ENCODE assay signal across 1 cellular context in the genomic region with DNA sequence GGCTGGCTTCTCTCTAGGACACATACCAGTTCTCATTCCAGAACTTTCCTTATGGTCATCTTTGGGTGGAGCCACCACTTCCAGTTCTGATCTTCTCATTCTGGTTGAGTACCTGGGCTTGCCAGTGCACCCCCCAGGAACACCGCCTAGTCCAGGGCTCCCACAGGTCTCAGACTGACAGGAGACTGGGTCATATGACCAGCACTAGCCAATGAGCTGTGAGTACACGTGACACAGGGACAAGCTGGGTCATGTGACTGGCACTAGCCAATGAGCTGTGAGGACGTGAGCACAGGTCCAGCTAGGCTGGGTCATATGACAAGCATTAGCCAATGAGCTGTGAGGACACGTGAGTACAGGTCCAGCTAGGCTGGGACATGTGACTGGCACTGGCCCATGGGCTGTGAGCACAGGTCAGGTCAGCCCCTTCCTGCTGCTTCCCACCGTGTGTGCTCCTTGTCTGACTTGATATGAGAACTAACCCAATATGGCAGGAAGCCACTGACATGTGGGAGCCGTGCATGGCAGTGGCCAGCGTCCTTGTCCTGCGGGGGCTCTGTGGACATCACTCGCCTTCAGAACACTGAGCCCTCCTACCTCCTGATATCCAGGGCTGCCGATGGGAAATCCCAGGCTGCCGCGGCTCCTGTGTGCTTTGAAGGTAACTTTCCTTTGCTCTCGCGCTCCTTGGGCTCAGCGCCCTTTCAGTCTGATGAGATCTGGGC.
TF ChIP-seq lines count a peak whose summit lies in the region.

No MANE protein-coding gene starts in this region.

TF ChIP-seq in K562, 482 proteins besides CTCF, POLR2A, EP300 and RAD21 (continued from another document and continues in another):
- TF ChIP-seq, protein P1, sequence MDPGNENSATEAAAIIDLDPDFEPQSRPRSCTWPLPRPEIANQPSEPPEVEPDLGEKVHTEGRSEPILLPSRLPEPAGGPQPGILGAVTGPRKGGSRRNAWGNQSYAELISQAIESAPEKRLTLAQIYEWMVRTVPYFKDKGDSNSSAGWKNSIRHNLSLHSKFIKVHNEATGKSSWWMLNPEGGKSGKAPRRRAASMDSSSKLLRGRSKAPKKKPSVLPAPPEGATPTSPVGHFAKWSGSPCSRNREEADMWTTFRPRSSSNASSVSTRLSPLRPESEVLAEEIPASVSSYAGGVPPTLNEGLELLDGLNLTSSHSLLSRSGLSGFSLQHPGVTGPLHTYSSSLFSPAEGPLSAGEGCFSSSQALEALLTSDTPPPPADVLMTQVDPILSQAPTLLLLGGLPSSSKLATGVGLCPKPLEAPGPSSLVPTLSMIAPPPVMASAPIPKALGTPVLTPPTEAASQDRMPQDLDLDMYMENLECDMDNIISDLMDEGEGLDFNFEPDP (CRISPR knock-in tag; IDR thresholded peaks at IDR 0.05), result 0 out of 2 replicates have a peak, but pooled peaks have one; percentile 22
- TF ChIP-seq SAP30 (IDR thresholded peaks at IDR 0.05; ENCODE audit: borderline replicate concordance, insufficient read depth, low read depth, low read length, poor library complexity, severe bottlenecking) (no peak), RNF2 (IDR thresholded peaks at IDR 0.05) (peak; percentile 15; the same call in 1 of the 2 replicates), WHSC1 (IDR thresholded peaks at IDR 0.05; ENCODE audit: low read length) (no peak), SUPT5H (IDR thresholded peaks at IDR 0.05) (no peak), GABPA (tag; conservative IDR thresholded peaks at IDR 0.05; ENCODE audit: low read depth) (peak; percentile 77), ZBTB34 (CRISPR knock-in tag; IDR thresholded peaks at IDR 0.05) (no peak), MLX (CRISPR knock-in tag; conservative IDR thresholded peaks at IDR 0.05) (no peak), ZNF644 (tag; IDR thresholded peaks at IDR 0.05; ENCODE audit: low read depth) (no peak), ZNF282 (CRISPR knock-in tag; IDR thresholded peaks at IDR 0.05) (no peak), HES1 (IDR thresholded peaks at IDR 0.05; ENCODE audit: low read depth) (no peak), ZBTB1 (CRISPR knock-in tag; IDR thresholded peaks at IDR 0.05; ENCODE audit: borderline replicate concordance, low read depth) (no peak; the same call in 1 of the 2 replicates), CC2D1A (IDR thresholded peaks at IDR 0.05) (no peak), STAT5A (IDR thresholded peaks at IDR 0.05; ENCODE audit: borderline replicate concordance, low read length) (no peak), SAFB2 (IDR thresholded peaks at IDR 0.05; ENCODE audit: borderline replicate concordance, low read depth, low read length, severe bottlenecking) (no peak), XRCC3 (IDR thresholded peaks at IDR 0.05) (no peak), HDGF (IDR thresholded peaks at IDR 0.05) (no peak), EHMT2 (IDR thresholded peaks at IDR 0.05) (no peak), SP2 (IDR thresholded peaks at IDR 0.05; ENCODE audit: extremely low read depth, low read depth, low read length, poor library complexity, severe bottlenecking) (no peak), MECOM (CRISPR knock-in tag; IDR thresholded peaks at IDR 0.05) (no peak), DIDO1 (tag; IDR thresholded peaks at IDR 0.05; ENCODE audit: low read depth) (peak; percentile 74; the same call in 1 of the 2 replicates), KLF10 (CRISPR knock-in tag; IDR thresholded peaks at IDR 0.05) (no peak), PHF20 (IDR thresholded peaks at IDR 0.05; ENCODE audit: partially characterized antibody) (peak; percentile 62), E2F8 (IDR thresholded peaks at IDR 0.05; ENCODE audit: low read depth, partially characterized antibody) (no peak), MAX (CRISPR knock-in tag; IDR thresholded peaks at IDR 0.05) (peak; percentile 58), BCLAF1 (IDR thresholded peaks at IDR 0.05; ENCODE audit: borderline replicate concordance in 1 of 2, control insufficient read depth in 1 of 2, low read depth in 2 of 2, low read length in 1 of 2) (no peak), BRF1 (IDR thresholded peaks at IDR 0.05; ENCODE audit: borderline replicate concordance, extremely low read depth, insufficient read length) (no peak), ERF (CRISPR knock-in tag; IDR thresholded peaks at IDR 0.05) (no peak), FOXK1 (CRISPR knock-in tag; IDR thresholded peaks at IDR 0.05; ENCODE audit: borderline replicate concordance) (no peak), NR2C1 (IDR thresholded peaks at IDR 0.05) (no peak), NR2C1 (tag; IDR thresholded peaks at IDR 0.05) (no peak; the same call in 1 of the 2 replicates), ILK (tag; IDR thresholded peaks at IDR 0.05; ENCODE audit: borderline replicate concordance, low read depth) (no peak)
- TF ChIP-seq, protein P2, sequence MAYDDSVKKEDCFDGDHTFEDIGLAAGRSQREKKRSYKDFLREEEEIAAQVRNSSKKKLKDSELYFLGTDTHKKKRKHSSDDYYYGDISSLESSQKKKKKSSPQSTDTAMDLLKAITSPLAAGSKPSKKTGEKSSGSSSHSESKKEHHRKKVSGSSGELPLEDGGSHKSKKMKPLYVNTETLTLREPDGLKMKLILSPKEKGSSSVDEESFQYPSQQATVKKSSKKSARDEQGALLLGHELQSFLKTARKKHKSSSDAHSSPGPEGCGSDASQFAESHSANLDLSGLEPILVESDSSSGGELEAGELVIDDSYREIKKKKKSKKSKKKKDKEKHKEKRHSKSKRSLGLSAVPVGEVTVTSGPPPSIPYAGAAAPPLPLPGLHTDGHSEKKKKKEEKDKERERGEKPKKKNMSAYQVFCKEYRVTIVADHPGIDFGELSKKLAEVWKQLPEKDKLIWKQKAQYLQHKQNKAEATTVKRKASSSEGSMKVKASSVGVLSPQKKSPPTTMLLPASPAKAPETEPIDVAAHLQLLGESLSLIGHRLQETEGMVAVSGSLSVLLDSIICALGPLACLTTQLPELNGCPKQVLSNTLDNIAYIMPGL (CRISPR knock-in tag; IDR thresholded peaks at IDR 0.05), result no peak
- TF ChIP-seq, protein P3, sequence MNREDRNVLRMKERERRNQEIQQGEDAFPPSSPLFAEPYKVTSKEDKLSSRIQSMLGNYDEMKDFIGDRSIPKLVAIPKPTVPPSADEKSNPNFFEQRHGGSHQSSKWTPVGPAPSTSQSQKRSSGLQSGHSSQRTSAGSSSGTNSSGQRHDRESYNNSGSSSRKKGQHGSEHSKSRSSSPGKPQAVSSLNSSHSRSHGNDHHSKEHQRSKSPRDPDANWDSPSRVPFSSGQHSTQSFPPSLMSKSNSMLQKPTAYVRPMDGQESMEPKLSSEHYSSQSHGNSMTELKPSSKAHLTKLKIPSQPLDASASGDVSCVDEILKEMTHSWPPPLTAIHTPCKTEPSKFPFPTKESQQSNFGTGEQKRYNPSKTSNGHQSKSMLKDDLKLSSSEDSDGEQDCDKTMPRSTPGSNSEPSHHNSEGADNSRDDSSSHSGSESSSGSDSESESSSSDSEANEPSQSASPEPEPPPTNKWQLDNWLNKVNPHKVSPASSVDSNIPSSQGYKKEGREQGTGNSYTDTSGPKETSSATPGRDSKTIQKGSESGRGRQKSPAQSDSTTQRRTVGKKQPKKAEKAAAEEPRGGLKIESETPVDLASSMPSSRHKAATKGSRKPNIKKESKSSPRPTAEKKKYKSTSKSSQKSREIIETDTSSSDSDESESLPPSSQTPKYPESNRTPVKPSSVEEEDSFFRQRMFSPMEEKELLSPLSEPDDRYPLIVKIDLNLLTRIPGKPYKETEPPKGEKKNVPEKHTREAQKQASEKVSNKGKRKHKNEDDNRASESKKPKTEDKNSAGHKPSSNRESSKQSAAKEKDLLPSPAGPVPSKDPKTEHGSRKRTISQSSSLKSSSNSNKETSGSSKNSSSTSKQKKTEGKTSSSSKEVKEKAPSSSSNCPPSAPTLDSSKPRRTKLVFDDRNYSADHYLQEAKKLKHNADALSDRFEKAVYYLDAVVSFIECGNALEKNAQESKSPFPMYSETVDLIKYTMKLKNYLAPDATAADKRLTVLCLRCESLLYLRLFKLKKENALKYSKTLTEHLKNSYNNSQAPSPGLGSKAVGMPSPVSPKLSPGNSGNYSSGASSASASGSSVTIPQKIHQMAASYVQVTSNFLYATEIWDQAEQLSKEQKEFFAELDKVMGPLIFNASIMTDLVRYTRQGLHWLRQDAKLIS (CRISPR knock-in tag; IDR thresholded peaks at IDR 0.05), result no peak
- TF ChIP-seq, protein P4, sequence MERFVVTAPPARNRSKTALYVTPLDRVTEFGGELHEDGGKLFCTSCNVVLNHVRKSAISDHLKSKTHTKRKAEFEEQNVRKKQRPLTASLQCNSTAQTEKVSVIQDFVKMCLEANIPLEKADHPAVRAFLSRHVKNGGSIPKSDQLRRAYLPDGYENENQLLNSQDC (CRISPR knock-in tag; IDR thresholded peaks at IDR 0.05), result no peak
- TF ChIP-seq, protein P5, sequence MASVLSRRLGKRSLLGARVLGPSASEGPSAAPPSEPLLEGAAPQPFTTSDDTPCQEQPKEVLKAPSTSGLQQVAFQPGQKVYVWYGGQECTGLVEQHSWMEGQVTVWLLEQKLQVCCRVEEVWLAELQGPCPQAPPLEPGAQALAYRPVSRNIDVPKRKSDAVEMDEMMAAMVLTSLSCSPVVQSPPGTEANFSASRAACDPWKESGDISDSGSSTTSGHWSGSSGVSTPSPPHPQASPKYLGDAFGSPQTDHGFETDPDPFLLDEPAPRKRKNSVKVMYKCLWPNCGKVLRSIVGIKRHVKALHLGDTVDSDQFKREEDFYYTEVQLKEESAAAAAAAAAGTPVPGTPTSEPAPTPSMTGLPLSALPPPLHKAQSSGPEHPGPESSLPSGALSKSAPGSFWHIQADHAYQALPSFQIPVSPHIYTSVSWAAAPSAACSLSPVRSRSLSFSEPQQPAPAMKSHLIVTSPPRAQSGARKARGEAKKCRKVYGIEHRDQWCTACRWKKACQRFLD (CRISPR knock-in tag; IDR thresholded peaks at IDR 0.05), result no peak; the same call in 1 of the 2 replicates
- TF ChIP-seq, protein P6, sequence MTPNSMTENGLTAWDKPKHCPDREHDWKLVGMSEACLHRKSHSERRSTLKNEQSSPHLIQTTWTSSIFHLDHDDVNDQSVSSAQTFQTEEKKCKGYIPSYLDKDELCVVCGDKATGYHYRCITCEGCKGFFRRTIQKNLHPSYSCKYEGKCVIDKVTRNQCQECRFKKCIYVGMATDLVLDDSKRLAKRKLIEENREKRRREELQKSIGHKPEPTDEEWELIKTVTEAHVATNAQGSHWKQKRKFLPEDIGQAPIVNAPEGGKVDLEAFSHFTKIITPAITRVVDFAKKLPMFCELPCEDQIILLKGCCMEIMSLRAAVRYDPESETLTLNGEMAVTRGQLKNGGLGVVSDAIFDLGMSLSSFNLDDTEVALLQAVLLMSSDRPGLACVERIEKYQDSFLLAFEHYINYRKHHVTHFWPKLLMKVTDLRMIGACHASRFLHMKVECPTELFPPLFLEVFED (CRISPR knock-in tag; conservative IDR thresholded peaks at IDR 0.05), result no peak; the same call in 1 of the 2 replicates
